Comparison of ENCODE assay signal across 8 cellular contexts in genomic region chr13:24747248-24748151, GRCh38. TPM values are rescaled to one million over a fixed set of nuclear protein-coding genes. Genes with fewer than 3 reads are reported as not detected.
DNase-seq lines count a peak whose midpoint lies in the region; ATAC-seq and TF ChIP-seq lines count a peak whose summit lies in the region.

No MANE protein-coding gene starts in this region.

- DNase-seq in GM12864 (ENCODE audit: low read depth) (no peak), NCI-H524 treated with DMSO at 0.1 percent for 48 hours (lab: John Stamatoyannopoulos, UW) (peak; percentile 50), pons (ENCODE audit: low spot score) (no peak), omental fat pad (ENCODE audit: low spot score) (no peak), activated gamma-delta T cell treated with Interleukin-2 at 50 U/mL for 16 hours (no peak)
- no peak for DNase-seq in natural killer cell treated with Interleukin-12 subunit alpha and Interleukin-12 subunit beta and Interleukin-15 and Interleukin-18, amount 100 ng/mL, for 72 hours (ENCODE audit: low spot score)

- peak; percentile 41 to 53 for ATAC-seq in natural killer cell treated with Interleukin-12 subunit alpha and Interleukin-12 subunit beta and Interleukin-15 and Interleukin-18, amount 100 ng/mL, for 72 hours
- ATAC-seq in omental fat pad (ENCODE audit: low FRiP score) (no peak), GM21529 (IDR thresholded peaks at IDR 0.05; ENCODE audit: unreplicated experiment) (no peak)

- intact Hi-C loops in dendritic cell treated with granulocyte-macrophage colony-stimulating factor and Interleukin-4, amounts not matched to agents 40 ng/mL and 50 ng/mL, for 4 days (cut with micrococcal nuclease), result no loop called here

- peaks cover 6% of the 10 kb centered on the region for H3K4me1 Mint-ChIP-seq in dendritic cell treated with granulocyte-macrophage colony-stimulating factor and Interleukin-4, amounts not matched to agents 40 ng/mL and 50 ng/mL, for 4 days (ENCODE audit: low read depth)
- peaks cover 0 to 5% of the 10 kb centered on the region in 2 donors for H3K4me1 Mint-ChIP-seq in natural killer cell treated with Interleukin-12 subunit alpha and Interleukin-12 subunit beta and Interleukin-15 and Interleukin-18, amount 100 ng/mL, for 72 hours (ENCODE audit: low read depth in 2 of 2)

- peak overlapping the region; percentile 34 for H3K4me3 Mint-ChIP-seq in dendritic cell treated with granulocyte-macrophage colony-stimulating factor and Interleukin-4, amounts not matched to agents 40 ng/mL and 50 ng/mL, for 4 days
- peak overlapping the region; percentile 49 for H3K4me3 Mint-ChIP-seq in natural killer cell treated with Interleukin-12 subunit alpha and Interleukin-12 subunit beta and Interleukin-15 and Interleukin-18, amount 100 ng/mL, for 72 hours

- H3K27me3 Mint-ChIP-seq in dendritic cell treated with granulocyte-macrophage colony-stimulating factor and Interleukin-4, amounts not matched to agents 40 ng/mL and 50 ng/mL, for 4 days, result peaks cover 67% of the 10 kb centered on the region
- H3K27me3 Mint-ChIP-seq in natural killer cell treated with Interleukin-12 subunit alpha and Interleukin-12 subunit beta and Interleukin-15 and Interleukin-18, amount 100 ng/mL, for 72 hours, result peaks cover 43 to 56% of the 10 kb centered on the region in 2 donors

- no peaks in the 10 kb centered on the region for H3K9me3 Mint-ChIP-seq in dendritic cell treated with granulocyte-macrophage colony-stimulating factor and Interleukin-4, amounts not matched to agents 40 ng/mL and 50 ng/mL, for 4 days
- H3K9me3 Mint-ChIP-seq in natural killer cell treated with Interleukin-12 subunit alpha and Interleukin-12 subunit beta and Interleukin-15 and Interleukin-18, amount 100 ng/mL, for 72 hours, result no peaks in the 10 kb centered on the region

- H3K4me3 ChIP-seq in GM12864 (ENCODE audit: low read depth, low read length), result peak overlapping the region; percentile 49

- no peak for TF ChIP-seq CTCF in GM12864 (IDR thresholded peaks at IDR 0.05; ENCODE audit: low read depth, low read length, missing control alignments)
- TF ChIP-seq CTCF in omental fat pad (IDR thresholded peaks at IDR 0.05), result no peak

- no peaks in the 10 kb centered on the region for H3K36me3 Mint-ChIP-seq in dendritic cell treated with granulocyte-macrophage colony-stimulating factor and Interleukin-4, amounts not matched to agents 40 ng/mL and 50 ng/mL, for 4 days (ENCODE audit: low read depth)
- no peaks in the 10 kb centered on the region for H3K36me3 Mint-ChIP-seq in natural killer cell treated with Interleukin-12 subunit alpha and Interleukin-12 subunit beta and Interleukin-15 and Interleukin-18, amount 100 ng/mL, for 72 hours

- H3K27ac Mint-ChIP-seq in dendritic cell treated with granulocyte-macrophage colony-stimulating factor and Interleukin-4, amounts not matched to agents 40 ng/mL and 50 ng/mL, for 4 days, result no peak overlapping the region
- no peak overlapping the region for H3K27ac Mint-ChIP-seq in natural killer cell treated with Interleukin-12 subunit alpha and Interleukin-12 subunit beta and Interleukin-15 and Interleukin-18, amount 100 ng/mL, for 72 hours

RNA-seq across cellular contexts. Expression of gene RNF17, which starts 16.5 kb away (rescaled TPM):
- not detected for total RNA-seq in natural killer cell treated with Interleukin-12 subunit alpha and Interleukin-12 subunit beta and Interleukin-15 and Interleukin-18, amount 100 ng/mL, for 72 hours
- total RNA-seq in omental fat pad, result under 1 TPM in 2 of 4 donors, not detected in 2; 0.28 to 0.32 TPM

Comparison
In these comparisons a context has a peak if more than half of its experiments do, and no peak if none do; other contexts are left out.
1. ATAC-seq: peak in natural killer cell treated with Interleukin-12 subunit alpha and Interleukin-12 subunit beta and Interleukin-15 and Interleukin-18, amount 100 ng/mL, for 72 hours (2 of 2); none in omental fat pad (single experiment) and GM21529 (single experiment).